19 cellular contexts compared by ENCODE assay signal in genomic region chr15:25242957-25243799, GRCh38.
DNase-seq lines count a peak whose midpoint lies in the region; ATAC-seq, FAIRE-seq and TF ChIP-seq lines count a peak whose summit lies in the region.
"Had no signal": no experiment of that assay in that cellular context is flagged by ENCODE, and none has a peak within 500 bp of the region (broad histone marks: within the 10 kb centered on the region; RNA-seq: fewer than 3 reads in every experiment).

No MANE protein-coding gene starts in this region.

- in situ Hi-C loops in HepG2 (cut with HindIII; ENCODE audit: extremely low pct_ligation_motif_present, low pct_unique_long_range_greater_than_20kb): no loop called here

- 90% methylated on average over 5 of the region's 15 CpGs for WGBS in right lobe of liver (ENCODE audit: insufficient coverage, low coverage, low lambda C conversion rate, missing lambda C conversion rate)
- WGBS in HepG2 (ENCODE audit: low lambda C conversion rate): 22% methylated on average over 1 of the region's 15 CpGs
- WGBS in pancreas, 2 donors: 78 to 80% methylated on average over 15 of the region's 15 CpGs

- H4K20me1 ChIP-seq in HepG2 (ENCODE audit: insufficient read depth, low read length): no peaks in the 10 kb centered on the region

- H3K4me3 ChIP-seq in right lobe of liver: no peak overlapping the region
- H3K4me3 ChIP-seq in HepG2 (replicated peaks in 1 of 3; ENCODE audit: insufficient read depth in 1 of 3, low read depth in 2 of 3, low read length in 3 of 3): no peak overlapping the region
- H3K4me3 ChIP-seq in pancreas: no peak overlapping the region
- H3K4me3 ChIP-seq: tibial nerve had no signal

- H3K36me3 ChIP-seq in right lobe of liver (no peaks in the 10 kb centered on the region), HepG2 (replicated peaks in 1 of 2; ENCODE audit: control insufficient read depth in 1 of 2, insufficient read depth in 2 of 2, low read length in 2 of 2) (no peaks in the 10 kb centered on the region), pancreas (no peaks in the 10 kb centered on the region)
- H3K36me3 ChIP-seq: tibial nerve had no signal

- TF ChIP-seq POLR2A in right lobe of liver (IDR thresholded peaks at IDR 0.05) (no peak), HepG2 (IDR thresholded peaks at IDR 0.05; ENCODE audit: insufficient read depth in 1 of 2, low read depth in 2 of 2, low read length in 2 of 2) (no peak)

- H3K27me3 Mint-ChIP-seq in effector memory CD8-positive, alpha-beta T cell: no peaks in the 10 kb centered on the region
- H3K27me3 Mint-ChIP-seq: activated naive CD4-positive, alpha-beta T cell treated with anti-CD3 and anti-CD28 coated beads, Interleukin-2, amount 10 ng/mL, durations not matched to agents 7 days and 5 days; CD4-positive, alpha-beta memory T cell; progenitor cell of endocrine pancreas had no signal

- BruUV-seq in HepG2 (replicated peaks; lab: Mats Ljungman, UMichigan): no TSS peak

- H3K79me2 ChIP-seq in HepG2 (ENCODE audit: insufficient read depth, low read length): no peaks in the 10 kb centered on the region

- H3K4me1 Mint-ChIP-seq in effector memory CD8-positive, alpha-beta T cell (ENCODE audit: low read depth in 2 of 2): no peaks in the 10 kb centered on the region
- H3K4me1 Mint-ChIP-seq: activated naive CD4-positive, alpha-beta T cell treated with anti-CD3 and anti-CD28 coated beads, Interleukin-2, amount 10 ng/mL, durations not matched to agents 7 days and 5 days; CD4-positive, alpha-beta memory T cell; stimulated activated effector memory CD8-positive, alpha-beta T cell treated with anti-CD3 and anti-CD28 coated beads, Interleukin-12 subunit alpha, Interleukin-12 subunit beta, amount 100 ng/mL, for 72 hours had no signal

- H2AFZ ChIP-seq in HepG2 (ENCODE audit: low read length): no peak overlapping the region

- H3K9me3 Mint-ChIP-seq in effector memory CD8-positive, alpha-beta T cell: peaks cover 3 to 10% of the 10 kb centered on the region in 2 donors

- TF ChIP-seq CTCF in right lobe of liver (IDR thresholded peaks at IDR 0.05) (no peak), HepG2 (CRISPR knock-in tag; IDR thresholded peaks at IDR 0.05) (no peak), pancreas (IDR thresholded peaks at IDR 0.05) (no peak)

- intact Hi-C loops in right lobe of liver (cut with DNase I): no loop called here
- intact Hi-C loops in HepG2 (cut with micrococcal nuclease; ENCODE audit: unreplicated experiment): no loop called here
- intact Hi-C loops in left cardiac atrium (cut with DNase I): no loop called here
- intact Hi-C loops in pancreas (cut with DNase I): no loop called here

- CTCF ChIA-PET in HepG2 (lab: Yijun Ruan, JAX; ENCODE audit: low intra/inter-chr PET ratio, low total read pairs): no interaction called here

- no peaks in the 10 kb centered on the region for H3K9me3 ChIP-seq in right lobe of liver
- peaks cover 96% of the 10 kb centered on the region for H3K9me3 ChIP-seq in HepG2 (ENCODE audit: low read length)
- no peaks in the 10 kb centered on the region for H3K9me3 ChIP-seq in pancreas

- no peak for FAIRE-seq in HepG2 (lab: Jason Lieb, UNC)
- no peak for FAIRE-seq in pancreas (lab: Jason Lieb, UNC)
- FAIRE-seq: frontal cortex had no signal

- no peak for ATAC-seq in right lobe of liver
- no peak for ATAC-seq in HepG2
- ATAC-seq in left cardiac atrium: no peak
- ATAC-seq in pancreas: no peak
- no peak for ATAC-seq in HG02763 (IDR thresholded peaks at IDR 0.05; ENCODE audit: unreplicated experiment)
- ATAC-seq in effector memory CD8-positive, alpha-beta T cell (replicated peaks): no peak
- ATAC-seq: stimulated activated effector memory CD8-positive, alpha-beta T cell treated with anti-CD3 and anti-CD28 coated beads, Interleukin-12 subunit alpha, Interleukin-12 subunit beta, amount 100 ng/mL, for 72 hours had no signal

- TF ChIP-seq EP300 in HepG2 (IDR thresholded peaks at IDR 0.05; ENCODE audit: low read depth in 2 of 2, low read length in 2 of 2): no peak
- TF ChIP-seq EP300 in HepG2 (CRISPR knock-in tag; IDR thresholded peaks at IDR 0.05; ENCODE audit: borderline replicate concordance): no peak

- TF ChIP-seq RAD21 in HepG2 (CRISPR knock-in tag; IDR thresholded peaks at IDR 0.05): no peak

- H3K4me3 Mint-ChIP-seq in effector memory CD8-positive, alpha-beta T cell: no peak overlapping the region
- H3K4me3 Mint-ChIP-seq: activated naive CD4-positive, alpha-beta T cell treated with anti-CD3 and anti-CD28 coated beads, Interleukin-2, amount 10 ng/mL, durations not matched to agents 7 days and 5 days; CD4-positive, alpha-beta memory T cell; stimulated activated effector memory CD8-positive, alpha-beta T cell treated with anti-CD3 and anti-CD28 coated beads, Interleukin-12 subunit alpha, Interleukin-12 subunit beta, amount 100 ng/mL, for 72 hours had no signal

- H3K27ac Mint-ChIP-seq in effector memory CD8-positive, alpha-beta T cell: no peak overlapping the region
- H3K27ac Mint-ChIP-seq: activated naive CD4-positive, alpha-beta T cell treated with anti-CD3 and anti-CD28 coated beads, Interleukin-2, amount 10 ng/mL, durations not matched to agents 7 days and 5 days; CD4-positive, alpha-beta memory T cell; progenitor cell of endocrine pancreas; stimulated activated effector memory CD8-positive, alpha-beta T cell treated with anti-CD3 and anti-CD28 coated beads, Interleukin-12 subunit alpha, Interleukin-12 subunit beta, amount 100 ng/mL, for 72 hours had no signal

- H3K27ac ChIP-seq in right lobe of liver (no peak overlapping the region), HepG2 (ENCODE audit: extremely low read length, insufficient read depth, low read length) (no peak overlapping the region), pancreas (no peak overlapping the region)
- H3K27ac ChIP-seq: tibial nerve had no signal

- peak; percentile 11 to 43 (median 23) for DNase-seq in right lobe of liver
- DNase-seq in HepG2 (ENCODE audit: low spot score): no peak
- peak; percentile 16 for DNase-seq in left cardiac atrium
- peak in 4 of 6 donors; percentile 2 to 43 (median 25) for DNase-seq in pancreas
- no peak for DNase-seq in NCI-H748 treated with DMSO at 0.1 percent for 48 hours (lab: John Stamatoyannopoulos, UW)
- no peak for DNase-seq in effector memory CD8-positive, alpha-beta T cell
- DNase-seq in NCI-H2029 treated with DMSO at 0.1 percent for 48 hours (lab: John Stamatoyannopoulos, UW): no peak
- DNase-seq: activated naive CD4-positive, alpha-beta T cell treated with anti-CD3 and anti-CD28 coated beads, Interleukin-2, amount 10 ng/mL, durations not matched to agents 7 days and 5 days; CD4-positive, alpha-beta memory T cell; cortex of kidney; Karpas-422; NCI-H1105; NCI-H69; stimulated activated CD4-positive, alpha-beta T cell treated with anti-CD3 and anti-CD28 coated beads, Interleukin-12 subunit alpha, Interleukin-12 subunit beta, amount 100 ng/mL, for 4 hours had no signal

- no peak overlapping the region for H3K9ac ChIP-seq in HepG2 (ENCODE audit: insufficient read depth, low read depth, low read length)

- H3K4me1 ChIP-seq in right lobe of liver (no peaks in the 10 kb centered on the region), HepG2 (ENCODE audit: insufficient read depth, low read length) (no peaks in the 10 kb centered on the region), pancreas (no peaks in the 10 kb centered on the region)
- H3K4me1 ChIP-seq: tibial nerve had no signal

- no peak overlapping the region for H3K4me2 ChIP-seq in HepG2 (ENCODE audit: low read depth, low read length)

- H3K27me3 ChIP-seq in right lobe of liver: no peaks in the 10 kb centered on the region
- H3K27me3 ChIP-seq in HepG2 (ENCODE audit: control insufficient read depth in 1 of 2, insufficient read depth in 2 of 2, low read length in 2 of 2): no peaks in the 10 kb centered on the region
- no peaks in the 10 kb centered on the region for H3K27me3 ChIP-seq in pancreas
- H3K27me3 ChIP-seq: tibial nerve had no signal

- POLR2A ChIA-PET in HepG2 (lab: Yijun Ruan, JAX): no interaction called here

- no peaks in the 10 kb centered on the region for H3K36me3 Mint-ChIP-seq in effector memory CD8-positive, alpha-beta T cell (ENCODE audit: insufficient read depth)
- H3K36me3 Mint-ChIP-seq: activated naive CD4-positive, alpha-beta T cell treated with anti-CD3 and anti-CD28 coated beads, Interleukin-2, amount 10 ng/mL, durations not matched to agents 7 days and 5 days; CD4-positive, alpha-beta memory T cell; stimulated activated effector memory CD8-positive, alpha-beta T cell treated with anti-CD3 and anti-CD28 coated beads, Interleukin-12 subunit alpha, Interleukin-12 subunit beta, amount 100 ng/mL, for 72 hours had no signal

TF ChIP-seq in HepG2, 621 proteins besides CTCF, POLR2A, EP300 and RAD21:
- TF ChIP-seq ZNF703 (CRISPR knock-in tag; IDR thresholded peaks at IDR 0.05; ENCODE audit: borderline replicate concordance) (no peak), SMARCC2 (IDR thresholded peaks at IDR 0.05) (no peak), ZBTB33 (CRISPR knock-in tag; IDR thresholded peaks at IDR 0.05) (no peak), ZSCAN25 (CRISPR knock-in tag; IDR thresholded peaks at IDR 0.05) (no peak), NFYB (CRISPR knock-in tag; IDR thresholded peaks at IDR 0.05) (no peak), IRF2 (CRISPR knock-in tag; IDR thresholded peaks at IDR 0.05) (no peak), ZBTB14 (CRISPR knock-in tag; IDR thresholded peaks at IDR 0.05) (no peak)

Comparison
In these comparisons a context has a peak if more than half of its experiments do, and no peak if none do; other contexts are left out.
1. DNase-seq: peak in right lobe of liver (3 of 3), left cardiac atrium (single experiment) and pancreas (4 of 6); none in HepG2 (single experiment), NCI-H748 treated with DMSO at 0.1 percent for 48 hours (single experiment), effector memory CD8-positive, alpha-beta T cell (0 of 3) and NCI-H2029 treated with DMSO at 0.1 percent for 48 hours (single experiment).